In genomic region chr22:45061332-45061731, GRCh38 we compare ENCODE assay signal across 18 cellular contexts. TPM values are rescaled to one million over a fixed set of nuclear protein-coding genes. Genes with fewer than 3 reads are reported as not detected.
DNase-seq lines count a peak whose midpoint lies in the region; ATAC-seq, FAIRE-seq and TF ChIP-seq lines count a peak whose summit lies in the region.
"Had no signal": no experiment of that assay in that cellular context is flagged by ENCODE, and none has a peak within 500 bp of the region (broad histone marks: within the 10 kb centered on the region; RNA-seq: fewer than 3 reads in every experiment).

No MANE protein-coding gene starts in this region.

- H3K18ac ChIP-seq in H1 (ENCODE audit: extremely low read depth, low read length) (no peak overlapping the region), neuronal stem cell (ENCODE audit: low read length) (peak overlapping the region; percentile 13)

- H2BK120ac ChIP-seq in H1 (replicated peaks; ENCODE audit: low read depth, low read length) = no peak overlapping the region
- no peak overlapping the region for H2BK120ac ChIP-seq in neuronal stem cell (ENCODE audit: low read depth, low read length)

- H4K8ac ChIP-seq in H1 (ENCODE audit: extremely low read depth, insufficient read depth, low read length) (peak overlapping the region; percentile 2; the same call in 1 of the 2 replicates), neuronal stem cell (ENCODE audit: low read depth, low read length) (no peak overlapping the region)

- H3K9ac ChIP-seq in H1 (replicated peaks in 1 of 4; ENCODE audit: extremely low read depth in 1 of 4, low read depth in 3 of 4, low read length in 3 of 4) (no peak overlapping the region), neuronal stem cell (ENCODE audit: low read depth, low read length, poor library complexity) (no peak overlapping the region)

- H4K20me1 ChIP-seq in GM23338 (replicated peaks; ENCODE audit: insufficient read depth) = no peaks in the 10 kb centered on the region
- H4K20me1 ChIP-seq in H1 (replicated peaks in 1 of 2; ENCODE audit: control insufficient read depth in 1 of 2, insufficient read depth in 2 of 2, low read length in 2 of 2) = no peaks in the 10 kb centered on the region

- H3K23me2 ChIP-seq in H1 (ENCODE audit: low read depth, low read length) = no peaks in the 10 kb centered on the region

- TF ChIP-seq RAD21 in H1 (IDR thresholded peaks at IDR 0.05 in 1 of 2, conservative IDR thresholded peaks at IDR 0.05 in 1 of 2; ENCODE audit: low read depth in 2 of 2, low read length in 2 of 2) = peak; percentile 23 to 62; a peak in 2 of 4 replicates

- intact Hi-C loops in activated CD4-positive, alpha-beta T cell treated with anti-CD3 and anti-CD28 coated beads for 36 hours (cut with DNase I, micrococcal nuclease) = no loop called here

- no peak for TF ChIP-seq POLR2A in H1 (IDR thresholded peaks at IDR 0.05; ENCODE audit: control extremely low read depth in 1 of 2, low read depth in 2 of 2, low read length in 2 of 2)

- H3F3A ChIP-seq in GM23338 (replicated peaks; ENCODE audit: low read depth) = no peaks in the 10 kb centered on the region

- CTCF ChIA-PET in activated CD4-positive, alpha-beta T cell treated with anti-CD3 and anti-CD28 coated beads for 36 hours (lab: Charles Lee) = no interaction called here
- CTCF ChIA-PET in H1 (lab: Charles Lee; ENCODE audit: partially characterized antibody) = interaction anchor here (1.2 to 2.1 kb wide), 6 partner anchors 11 to 100 kb away, joined by 3 to 10 read pairs (median 5); no protein-coding TSS in a partner anchor

- TF ChIP-seq EP300 in H1 (IDR thresholded peaks at IDR 0.05; ENCODE audit: borderline replicate concordance in 1 of 2, low read depth in 2 of 2, low read length in 2 of 2) = no peak

- no peak for ATAC-seq in activated CD4-positive, alpha-beta T cell treated with anti-CD3 and anti-CD28 coated beads for 36 hours
- peak; percentile 65 for ATAC-seq in GM23338
- ATAC-seq: A549 had no signal

- H3K79me1 ChIP-seq in H1 (ENCODE audit: low read depth, low read length) (no peaks in the 10 kb centered on the region; the same call in 1 of the 2 replicates), neuronal stem cell (ENCODE audit: low read depth, low read length) (no peaks in the 10 kb centered on the region)

- H3K4me3 Mint-ChIP-seq in activated CD4-positive, alpha-beta T cell treated with anti-CD3 and anti-CD28 coated beads for 36 hours = no peak overlapping the region
- no peak overlapping the region for H3K4me3 Mint-ChIP-seq in GM23338
- H3K4me3 Mint-ChIP-seq: CD4-positive, alpha-beta T cell had no signal

- H4K5ac ChIP-seq in H1 (ENCODE audit: insufficient read length, low read depth, low read length) = no peak overlapping the region

- H3K27me3 Mint-ChIP-seq in activated CD4-positive, alpha-beta T cell treated with anti-CD3 and anti-CD28 coated beads for 36 hours = peaks cover 2% of the 10 kb centered on the region
- H3K27me3 Mint-ChIP-seq in GM23338 (ENCODE audit: insufficient read depth, low read depth, poor library complexity) = peaks cover 7% of the 10 kb centered on the region
- H3K27me3 Mint-ChIP-seq: CD4-positive, alpha-beta T cell had no signal

- no peak for DNase-seq in activated CD4-positive, alpha-beta T cell treated with anti-CD3 and anti-CD28 coated beads for 36 hours
- no peak for DNase-seq in activated CD4-positive, alpha-beta T cell treated with anti-CD3 and anti-CD28 coated beads, Interleukin-2, amount 50 U/mL, for 48 hours
- peak; percentile 39 for DNase-seq in GM23338 (ENCODE audit: low spot score)
- DNase-seq in H1 (ENCODE audit: low read depth in 1 of 2, low spot score in 2 of 2) = no peak
- no peak for DNase-seq in neuronal stem cell (ENCODE audit: low spot score)
- DNase-seq in coronary artery (ENCODE audit: low spot score) = no peak
- DNase-seq in HTR-8/SVneo (ENCODE audit: insufficient read length, low spot score) = no peak
- DNase-seq: AML-193; Caco-2; CD4-positive, alpha-beta T cell had no signal

- H3K4ac ChIP-seq in H1 (replicated peaks; ENCODE audit: insufficient read length, low read depth, low read length) (peak overlapping the region; percentile 44), neuronal stem cell (ENCODE audit: low read length) (no peak overlapping the region)

- 0 out of 2 replicates have a peak, but pooled peaks cover 3% of the 10 kb centered on the region for H3K4me1 ChIP-seq in GM23338 (ENCODE audit: insufficient read depth)
- H3K4me1 ChIP-seq in H1 (replicated peaks in 1 of 4; ENCODE audit: control insufficient read depth in 3 of 4, insufficient read depth in 4 of 4, low read length in 3 of 4) = peaks cover 0 to 5% (median 0%) of the 10 kb centered on the region in 4 experiments; a peak in 1 of 7 replicates
- no peaks in the 10 kb centered on the region for H3K4me1 ChIP-seq in neuronal stem cell (ENCODE audit: control insufficient read depth in 2 of 2, insufficient read depth in 1 of 2, low read depth in 1 of 2, low read length in 2 of 2)
- H3K4me1 ChIP-seq: Caco-2 had no signal

- H3K9me3 ChIP-seq in H1 (ENCODE audit: insufficient read depth in 2 of 2, low read depth in 1 of 2, low read length in 1 of 2) (no peaks in the 10 kb centered on the region; a peak in 1 of 4 replicates), neuronal stem cell (replicated peaks in 1 of 2; ENCODE audit: control insufficient read depth in 2 of 2, insufficient read depth in 1 of 2, low read depth in 1 of 2, low read length in 2 of 2) (peaks cover 0 to 2% of the 10 kb centered on the region in 2 donors)
- H3K9me3 ChIP-seq: A549, Caco-2 had no signal

- H3K27ac ChIP-seq in GM23338 (ENCODE audit: low read depth) (no peak overlapping the region), H1 (ENCODE audit: low read depth, low read length) (no peak overlapping the region), neuronal stem cell (replicated peaks; ENCODE audit: low read length) (no peak overlapping the region), coronary artery (no peak overlapping the region)
- H3K27ac ChIP-seq: 22Rv1, A549, C4-2B had no signal

- H4K91ac ChIP-seq in H1 (replicated peaks; ENCODE audit: insufficient read length, low read length) (no peak overlapping the region), neuronal stem cell (ENCODE audit: low read depth, low read length, poor library complexity) (no peak overlapping the region)

- H3K56ac ChIP-seq in H1 (replicated peaks; ENCODE audit: insufficient read length, low read depth, low read length) = no peak overlapping the region

- H3K9me2 ChIP-seq in GM23338 (ENCODE audit: insufficient read depth) = peaks cover 4% of the 10 kb centered on the region; the same call in 1 of the 2 replicates

- H3K36me3 Mint-ChIP-seq in activated CD4-positive, alpha-beta T cell treated with anti-CD3 and anti-CD28 coated beads for 36 hours (ENCODE audit: low read depth) = no peaks in the 10 kb centered on the region
- no peaks in the 10 kb centered on the region; the same call in 2 of the 3 replicates for H3K36me3 Mint-ChIP-seq in GM23338 (ENCODE audit: low read depth)

- no peaks in the 10 kb centered on the region for H3K9me3 Mint-ChIP-seq in activated CD4-positive, alpha-beta T cell treated with anti-CD3 and anti-CD28 coated beads for 36 hours (ENCODE audit: low read depth)
- H3K9me3 Mint-ChIP-seq in GM23338 = no peaks in the 10 kb centered on the region; the same call in 2 of the 3 replicates
- H3K9me3 Mint-ChIP-seq: CD4-positive, alpha-beta T cell had no signal

- peak overlapping the region; percentile 19 for H3K27ac Mint-ChIP-seq in activated CD4-positive, alpha-beta T cell treated with anti-CD3 and anti-CD28 coated beads for 36 hours
- H3K27ac Mint-ChIP-seq in GM23338 = no peak overlapping the region
- H3K27ac Mint-ChIP-seq: CD4-positive, alpha-beta T cell had no signal

- H3K79me2 ChIP-seq in GM23338 (replicated peaks; ENCODE audit: insufficient read depth) = no peaks in the 10 kb centered on the region
- H3K79me2 ChIP-seq in H1 (ENCODE audit: control insufficient read depth in 1 of 2, insufficient read depth in 2 of 2, low read length in 2 of 2) = no peaks in the 10 kb centered on the region

- TF ChIP-seq CTCF in GM23338 (conservative IDR thresholded peaks at IDR 0.05; ENCODE audit: low read depth in 2 of 2) = peak in 1 of 2 experiments; percentile 27; a peak in 2 of 4 replicates
- TF ChIP-seq CTCF in H1 (IDR thresholded peaks at IDR 0.05; ENCODE audit: control extremely low read depth in 1 of 3, insufficient read depth in 1 of 3, low read depth in 1 of 3, low read length in 3 of 3) = peak; percentile 22 to 41 (median 28); a peak in 3 of 4 replicates
- no peak for TF ChIP-seq CTCF in coronary artery (IDR thresholded peaks at IDR 0.05)

- H2AK5ac ChIP-seq in H1 (ENCODE audit: low read depth, low read length) = no peak overlapping the region
- no peak overlapping the region for H2AK5ac ChIP-seq in neuronal stem cell (ENCODE audit: low read depth, low read length)

- H2BK15ac ChIP-seq in H1 (ENCODE audit: low read length) = no peak overlapping the region
- H2BK15ac ChIP-seq in neuronal stem cell (ENCODE audit: low read length) = no peak overlapping the region

- H2BK5ac ChIP-seq in H1 (ENCODE audit: low read depth, low read length) = peak overlapping the region; percentile 21; the same call in 1 of the 2 replicates
- H2BK5ac ChIP-seq in neuronal stem cell (ENCODE audit: low read length) = no peak overlapping the region

- H3K4me3 ChIP-seq in GM23338 (no peak overlapping the region), H1 (ENCODE audit: extremely low read depth in 1 of 4, insufficient read depth in 2 of 4, low read depth in 3 of 4, low read length in 4 of 4) (no peak overlapping the region), neuronal stem cell (ENCODE audit: low read length in 2 of 2) (no peak overlapping the region), coronary artery (no peak overlapping the region)
- H3K4me3 ChIP-seq: A549 had no signal

- POLR2A ChIA-PET in activated CD4-positive, alpha-beta T cell treated with anti-CD3 and anti-CD28 coated beads for 36 hours (lab: Charles Lee) = no interaction called here
- POLR2A ChIA-PET in H1 (lab: Charles Lee; ENCODE audit: partially characterized antibody) = interaction anchor here (1.3 to 3.4 kb wide), 4 partner anchors 7 to 56 kb away, joined by 4 to 9 read pairs (median 7); no protein-coding TSS in a partner anchor

- H2AFZ ChIP-seq in GM23338 = no peak overlapping the region
- no peak overlapping the region for H2AFZ ChIP-seq in H1 (ENCODE audit: low read length)
- no peak overlapping the region for H2AFZ ChIP-seq in neuronal stem cell (ENCODE audit: low read length)

- H3K14ac ChIP-seq in H1 (ENCODE audit: insufficient read length) (no peak overlapping the region), neuronal stem cell (ENCODE audit: low read length) (peak overlapping the region; percentile 75)

- H3K27me3 ChIP-seq in GM23338 (ENCODE audit: insufficient read depth) (no peaks in the 10 kb centered on the region), H1 (replicated peaks in 1 of 4; ENCODE audit: control insufficient read depth in 3 of 4, extremely low read depth in 1 of 4, insufficient read depth in 3 of 4, low read length in 3 of 4) (0 out of 7 replicates have a peak, but pooled peaks cover 0 to 2% (median under 1%) of the 10 kb centered on the region in 4 experiments), neuronal stem cell (ENCODE audit: control insufficient read depth in 3 of 3, insufficient read depth in 3 of 3, low read depth in 1 of 3, low read length in 3 of 3) (peaks cover 0 to 15% (median 0%) of the 10 kb centered on the region in 3 experiments)

- no peaks in the 10 kb centered on the region for H3K36me3 ChIP-seq in GM23338 (ENCODE audit: insufficient read depth)
- H3K36me3 ChIP-seq in H1 (ENCODE audit: control insufficient read depth in 2 of 4, insufficient read depth in 4 of 4, low read length in 3 of 4) = no peaks in the 10 kb centered on the region
- no peaks in the 10 kb centered on the region for H3K36me3 ChIP-seq in neuronal stem cell (replicated peaks in 1 of 2; ENCODE audit: control insufficient read depth in 2 of 2, insufficient read depth in 2 of 2, low read length in 2 of 2)

- H2BK12ac ChIP-seq in H1 (ENCODE audit: low read depth, low read length) (no peak overlapping the region), neuronal stem cell (ENCODE audit: low read length) (no peak overlapping the region)

- 91% methylated on average over 8 of the region's 8 CpGs; no CpG with 5 or more reads in 1 of the 2 experiments for whole genome bisulfite sequencing in H1 (ENCODE audit: extremely low coverage in 1 of 2, insufficient coverage in 1 of 2, insufficient read length in 1 of 2, insufficient replicate concordance in 2 of 2, low coverage in 1 of 2, low lambda C conversion rate in 2 of 2, missing lambda C conversion rate in 1 of 2), 2 experiments
- no CpG with 5 or more reads among the region's 8 CpGs for WGBS in neuronal stem cell (ENCODE audit: extremely low coverage in 2 of 2, insufficient read length in 2 of 2, insufficient replicate concordance in 1 of 2), 2 donors

- no peak overlapping the region for H2BK20ac ChIP-seq in H1 (ENCODE audit: low read length)

- H3K4me1 Mint-ChIP-seq in activated CD4-positive, alpha-beta T cell treated with anti-CD3 and anti-CD28 coated beads for 36 hours = peaks cover 24% of the 10 kb centered on the region
- H3K4me1 Mint-ChIP-seq in GM23338 = peaks cover 12% of the 10 kb centered on the region

- no peak overlapping the region for H3K4me2 ChIP-seq in GM23338
- no peak overlapping the region for H3K4me2 ChIP-seq in H1 (ENCODE audit: insufficient read depth in 1 of 2, low read depth in 2 of 2, low read length in 2 of 2)
- H3K4me2 ChIP-seq in neuronal stem cell (ENCODE audit: insufficient read depth, low read length, poor library complexity, severe bottlenecking) = no peak overlapping the region
- H3K4me2 ChIP-seq: A549 had no signal

- H3K23ac ChIP-seq in H1 (ENCODE audit: insufficient read length) (no peak overlapping the region), neuronal stem cell (ENCODE audit: low read depth, low read length, poor library complexity) (no peak overlapping the region)

- FAIRE-seq in H1 (lab: Jason Lieb, UNC) = no peak
- FAIRE-seq in HTR-8/SVneo (lab: Jason Lieb, UNC) = no peak
- FAIRE-seq: A549, D721Med, G401.6, GM12891, GM19239, H54 had no signal

RNA-seq across cellular contexts. Expression of gene PHF21B, which starts 51.5 kb away (rescaled TPM):
- total RNA-seq in activated CD4-positive, alpha-beta T cell treated with anti-CD3 and anti-CD28 coated beads for 36 hours = not detected
- 127 and 149 TPM in 2 replicates for total RNA-seq in GM23338 (2014; rRNA removed; shearing (Covaris generic))
- 16.5 and 20.6 TPM in 2 replicates for polyA plus RNA-seq in GM23338 (2016; fragmentation: Nextera tagmentation; extraction: Ambion mirVana)
- 57.2 and 68.1 TPM in 2 replicates for total RNA-seq in H1 (2021; fragmentation: NEBNext Ultra II Directional; extraction: Animal tissue kit (Norgen Biotek cat#: 25700))
- polyA plus RNA-seq in H1 (2011; rRNA removed) = 19.3 and 24.7 TPM in 2 replicates
- 25.0 TPM for polyA plus RNA-seq in H1 (2011; cell fraction: cytosol; rRNA removed)
- polyA plus RNA-seq in H1 (2011; cell fraction: nucleus; rRNA removed) = 90.7 TPM
- polyA plus RNA-seq in H1 (2012, experiment 1 of 2) = 21.1 to 32.7 TPM (median 27.9 TPM) in 4 replicates
- 6.5 TPM for polyA plus RNA-seq in H1 (2012, experiment 2 of 2)
- 18.8 TPM for polyA plus RNA-seq in H1 (2013, experiment 1 of 2)
- 14.5 TPM for polyA plus RNA-seq in H1 (2013, experiment 2 of 2)
- polyA minus RNA-seq in H1 (2011; rRNA and poly(A)+ RNA removed) = 41.2 and 52.3 TPM in 2 replicates
- 47.8 TPM for polyA minus RNA-seq in H1 (2011; cell fraction: cytosol; rRNA and poly(A)+ RNA removed)
- polyA minus RNA-seq in H1 (2011; cell fraction: nucleus; rRNA and poly(A)+ RNA removed) = 135 TPM
- 17.7 TPM for polyA plus RNA-seq in neuronal stem cell (2013, experiment 1 of 2)
- polyA plus RNA-seq in neuronal stem cell (2013, experiment 2 of 2) = 21.4 TPM
- total RNA-seq: CD4-positive, alpha-beta T cell had no signal

Comparison
In these comparisons a context has a peak if more than half of its experiments do, and no peak if none do; other contexts are left out.
1. RNA of gene PHF21B, which starts 51.5 kb away (total RNA-seq): 127 to 149 TPM in GM23338 and 57.2 to 68.1 TPM in H1; not detected in activated CD4-positive, alpha-beta T cell treated with anti-CD3 and anti-CD28 coated beads for 36 hours; every median in the first group is over 10 times any median in the second.